In genomic region chr12:75943730-75944096, GRCh38 we compare ENCODE assay signal across 11 cellular contexts.
A peak's percentile ranks its signal among the peaks of the same experiment; 100 is the strongest.
DNase-seq lines count a peak whose midpoint lies in the region; TF ChIP-seq lines count a peak whose summit lies in the region.
"Had no signal": no experiment of that assay in that cellular context is flagged by ENCODE, and none has a peak within 500 bp of the region (broad histone marks: within the 10 kb centered on the region; RNA-seq: fewer than 3 reads in every experiment).

No MANE protein-coding gene starts in this region.

- H2AFZ ChIP-seq in neural progenitor cell (replicated peaks) = no peak overlapping the region

- no peaks in the 10 kb centered on the region for H3K79me2 ChIP-seq in neural progenitor cell (ENCODE audit: low read depth)

- H3K27ac Mint-ChIP-seq in activated T-helper 2 cell treated with anti-CD3 and anti-CD28 coated beads, Interferon-gamma antibody, Interleukin-2, Interleukin-4, amounts not matched to agents 10 μg/mL and 5 μg/mL and 100 μg/mL, durations not matched to agents 14 hours and 24 hours and 36 hours = peak overlapping the region; percentile 97
- no peak overlapping the region for H3K27ac Mint-ChIP-seq in neural progenitor cell

- H3K4me1 Mint-ChIP-seq in activated T-helper 2 cell treated with anti-CD3 and anti-CD28 coated beads, Interferon-gamma antibody, Interleukin-2, Interleukin-4, amounts not matched to agents 10 μg/mL and 5 μg/mL and 100 μg/mL, durations not matched to agents 14 hours and 24 hours and 36 hours (ENCODE audit: low read depth) = peaks cover 32% of the 10 kb centered on the region
- peaks cover 7% of the 10 kb centered on the region for H3K4me1 Mint-ChIP-seq in neural progenitor cell

- H3K36me3 ChIP-seq in liver (ENCODE audit: control insufficient read depth in 4 of 4, insufficient read depth in 3 of 4, low read depth in 1 of 4, low read length in 3 of 4) = no peaks in the 10 kb centered on the region
- no peaks in the 10 kb centered on the region for H3K36me3 ChIP-seq in neural progenitor cell

- no peaks in the 10 kb centered on the region for H3K27me3 ChIP-seq in liver (ENCODE audit: control insufficient read depth in 4 of 4, insufficient read depth in 4 of 4, low read length in 3 of 4)
- no peaks in the 10 kb centered on the region for H3K27me3 ChIP-seq in neural progenitor cell
- H3K27me3 ChIP-seq: testis had no signal

- H3K4me2 ChIP-seq in neural progenitor cell = no peak overlapping the region

- H3F3A ChIP-seq in neural progenitor cell (ENCODE audit: low read depth) = peaks cover 6% of the 10 kb centered on the region

- intact Hi-C loops in activated T-helper 2 cell treated with anti-CD3 and anti-CD28 coated beads, Interferon-gamma antibody, Interleukin-2, Interleukin-4, amounts not matched to agents 10 μg/mL and 5 μg/mL and 100 μg/mL, durations not matched to agents 14 hours and 24 hours and 36 hours (cut with micrococcal nuclease) = loop anchor here (1.0 to 2.0 kb wide), 11 partner anchors 9 to 616 kb away; partner anchors contain the start of genes GLIPR1, OSBPL8 and PHLDA1
- intact Hi-C loops in posterior vena cava (cut with DNase I) = no loop called here

- no peak overlapping the region for H3K9ac ChIP-seq in liver (ENCODE audit: low read depth in 1 of 2, low read length in 2 of 2)
- no peak overlapping the region for H3K9ac ChIP-seq in neural progenitor cell

- TF ChIP-seq RAD21 in liver (IDR thresholded peaks at IDR 0.05) = no peak

- H3K9me3 ChIP-seq in liver (ENCODE audit: control insufficient read depth in 4 of 4, low read length in 3 of 4) (no peaks in the 10 kb centered on the region), neural progenitor cell (ENCODE audit: low read depth) (no peaks in the 10 kb centered on the region)
- H3K9me3 ChIP-seq: testis had no signal

- H4K20me1 ChIP-seq in neural progenitor cell (ENCODE audit: low read depth) = no peaks in the 10 kb centered on the region

- peak overlapping the region; percentile 52 for H3K4me3 Mint-ChIP-seq in activated T-helper 2 cell treated with anti-CD3 and anti-CD28 coated beads, Interferon-gamma antibody, Interleukin-2, Interleukin-4, amounts not matched to agents 10 μg/mL and 5 μg/mL and 100 μg/mL, durations not matched to agents 14 hours and 24 hours and 36 hours (ENCODE audit: low read depth)
- H3K4me3 Mint-ChIP-seq in neural progenitor cell = no peak overlapping the region

- no peaks in the 10 kb centered on the region for H3K27me3 Mint-ChIP-seq in activated T-helper 2 cell treated with anti-CD3 and anti-CD28 coated beads, Interferon-gamma antibody, Interleukin-2, Interleukin-4, amounts not matched to agents 10 μg/mL and 5 μg/mL and 100 μg/mL, durations not matched to agents 14 hours and 24 hours and 36 hours (ENCODE audit: low read depth)
- peaks cover 4% of the 10 kb centered on the region for H3K27me3 Mint-ChIP-seq in neural progenitor cell (ENCODE audit: insufficient read depth, low read depth)

- no peak for TF ChIP-seq CTCF in liver (IDR thresholded peaks at IDR 0.05; ENCODE audit: low read depth, low read length, missing input control)
- TF ChIP-seq CTCF in neural progenitor cell (IDR thresholded peaks at IDR 0.05) = no peak

- no peak overlapping the region for H3K4me3 ChIP-seq in liver (ENCODE audit: low read depth in 1 of 3, low read length in 3 of 3)
- no peak overlapping the region for H3K4me3 ChIP-seq in neural progenitor cell
- H3K4me3 ChIP-seq: testis had no signal

- H3K9me3 Mint-ChIP-seq in activated T-helper 2 cell treated with anti-CD3 and anti-CD28 coated beads, Interferon-gamma antibody, Interleukin-2, Interleukin-4, amounts not matched to agents 10 μg/mL and 5 μg/mL and 100 μg/mL, durations not matched to agents 14 hours and 24 hours and 36 hours = no peaks in the 10 kb centered on the region
- peaks cover 9% of the 10 kb centered on the region for H3K9me3 Mint-ChIP-seq in neural progenitor cell

- H3K4me1 ChIP-seq in liver (ENCODE audit: control insufficient read depth in 4 of 4, insufficient read depth in 4 of 4, low read length in 3 of 4) (peaks cover 0 to 11% (median 6%) of the 10 kb centered on the region in 4 donors), neural progenitor cell (no peaks in the 10 kb centered on the region)
- H3K4me1 ChIP-seq: testis had no signal

- 92% methylated on average over 1 of the region's 1 CpG for WGBS in liver

- H3K27ac ChIP-seq in liver (ENCODE audit: low read depth in 1 of 2, low read length in 2 of 2) (peak overlapping the region; percentile 70 to 79), neural progenitor cell (no peak overlapping the region)
- H3K27ac ChIP-seq: testis had no signal

- peak; percentile 27 for DNase-seq in A172 (ENCODE audit: low spot score)
- DNase-seq in H4 (ENCODE audit: low spot score) = peak; percentile 31
- no peak for DNase-seq in activated T-helper 2 cell treated with anti-CD3 and anti-CD28 coated beads, Interferon-gamma antibody, Interleukin-2, Interleukin-4, amounts not matched to agents 10 μg/mL and 5 μg/mL and 100 μg/mL, durations not matched to agents 14 hours and 24 hours and 36 hours (ENCODE audit: low spot score)
- no peak for DNase-seq in activated gamma-delta T cell treated with Interleukin-2 at 50 U/mL for 16 hours
- DNase-seq in activated CD8-positive, alpha-beta memory T cell treated with anti-CD3 and anti-CD28 coated beads for 24 hours = no peak
- no peak for DNase-seq in posterior vena cava (ENCODE audit: low spot score)
- no peak for DNase-seq in neural progenitor cell (ENCODE audit: low spot score)
- DNase-seq: DMS 273 treated with DMSO at 0.1 percent for 48 hours, NCI-H187, testis had no signal

- H3K36me3 Mint-ChIP-seq in activated T-helper 2 cell treated with anti-CD3 and anti-CD28 coated beads, Interferon-gamma antibody, Interleukin-2, Interleukin-4, amounts not matched to agents 10 μg/mL and 5 μg/mL and 100 μg/mL, durations not matched to agents 14 hours and 24 hours and 36 hours (ENCODE audit: low read depth) = peaks cover 4% of the 10 kb centered on the region
- no peaks in the 10 kb centered on the region for H3K36me3 Mint-ChIP-seq in neural progenitor cell

TF ChIP-seq in liver, 16 proteins besides CTCF, POLR2A, EP300 and RAD21:
- TF ChIP-seq NR2F2 (IDR thresholded peaks at IDR 0.05) (no peak), FOXA1 (IDR thresholded peaks at IDR 0.05) (no peak), HNF4A (conservative IDR thresholded peaks at IDR 0.05) (no peak), TAF1 (conservative IDR thresholded peaks at IDR 0.05) (no peak), RXRA (IDR thresholded peaks at IDR 0.05) (no peak), ZBTB33 (IDR thresholded peaks at IDR 0.05) (no peak), SP1 (IDR thresholded peaks at IDR 0.05) (no peak), HNF4G (IDR thresholded peaks at IDR 0.05) (no peak), JUND (IDR thresholded peaks at IDR 0.05) (no peak), GABPA (IDR thresholded peaks at IDR 0.05 in 1 of 2, conservative IDR thresholded peaks at IDR 0.05 in 1 of 2) (no peak), FOXA2 (IDR thresholded peaks at IDR 0.05) (no peak), YY1 (IDR thresholded peaks at IDR 0.05) (no peak), MAX (IDR thresholded peaks at IDR 0.05) (no peak), EGR1 (IDR thresholded peaks at IDR 0.05; ENCODE audit: low read depth in 2 of 2) (no peak)
- TF ChIP-seq, protein P1, sequence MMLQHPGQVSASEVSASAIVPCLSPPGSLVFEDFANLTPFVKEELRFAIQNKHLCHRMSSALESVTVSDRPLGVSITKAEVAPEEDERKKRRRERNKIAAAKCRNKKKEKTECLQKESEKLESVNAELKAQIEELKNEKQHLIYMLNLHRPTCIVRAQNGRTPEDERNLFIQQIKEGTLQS (IDR thresholded peaks at IDR 0.05) = no peak

Comparison
In these comparisons a context has a peak if more than half of its experiments do, and no peak if none do; other contexts are left out.
1. DNase-seq: peak in A172 (single experiment) and H4 (single experiment); none in activated T-helper 2 cell treated with anti-CD3 and anti-CD28 coated beads, Interferon-gamma antibody, Interleukin-2, Interleukin-4, amounts not matched to agents 10 μg/mL and 5 μg/mL and 100 μg/mL, durations not matched to agents 14 hours and 24 hours and 36 hours (single experiment), activated gamma-delta T cell treated with Interleukin-2 at 50 U/mL for 16 hours (single experiment), activated CD8-positive, alpha-beta memory T cell treated with anti-CD3 and anti-CD28 coated beads for 24 hours (single experiment), posterior vena cava (single experiment) and neural progenitor cell (single experiment).